Comparison of ENCODE assay signal across 1 cellular context in genomic region chr2:118058979-118059378, GRCh38.
TF ChIP-seq lines count a peak whose summit lies in the region.

No MANE protein-coding gene starts in this region.

TF ChIP-seq in GM23338, 12 proteins besides CTCF, POLR2A, EP300 and RAD21 (continued from another document):
- no peak for TF ChIP-seq ZNF462 (CRISPR knock-in tag; IDR thresholded peaks at IDR 0.05)
- TF ChIP-seq EZH2 (IDR thresholded peaks at IDR 0.05; ENCODE audit: low read depth, unreplicated experiment): no peak
- no peak for TF ChIP-seq EZH2phosphoT487 (IDR thresholded peaks at IDR 0.05; ENCODE audit: unreplicated experiment)
- TF ChIP-seq CREB1 (CRISPR knock-in tag; IDR thresholded peaks at IDR 0.05; ENCODE audit: low read depth): no peak
- TF ChIP-seq REST (IDR thresholded peaks at IDR 0.05; ENCODE audit: unreplicated experiment): no peak
